Comparison of ENCODE assay signal across 8 cellular contexts in the genomic region with DNA sequence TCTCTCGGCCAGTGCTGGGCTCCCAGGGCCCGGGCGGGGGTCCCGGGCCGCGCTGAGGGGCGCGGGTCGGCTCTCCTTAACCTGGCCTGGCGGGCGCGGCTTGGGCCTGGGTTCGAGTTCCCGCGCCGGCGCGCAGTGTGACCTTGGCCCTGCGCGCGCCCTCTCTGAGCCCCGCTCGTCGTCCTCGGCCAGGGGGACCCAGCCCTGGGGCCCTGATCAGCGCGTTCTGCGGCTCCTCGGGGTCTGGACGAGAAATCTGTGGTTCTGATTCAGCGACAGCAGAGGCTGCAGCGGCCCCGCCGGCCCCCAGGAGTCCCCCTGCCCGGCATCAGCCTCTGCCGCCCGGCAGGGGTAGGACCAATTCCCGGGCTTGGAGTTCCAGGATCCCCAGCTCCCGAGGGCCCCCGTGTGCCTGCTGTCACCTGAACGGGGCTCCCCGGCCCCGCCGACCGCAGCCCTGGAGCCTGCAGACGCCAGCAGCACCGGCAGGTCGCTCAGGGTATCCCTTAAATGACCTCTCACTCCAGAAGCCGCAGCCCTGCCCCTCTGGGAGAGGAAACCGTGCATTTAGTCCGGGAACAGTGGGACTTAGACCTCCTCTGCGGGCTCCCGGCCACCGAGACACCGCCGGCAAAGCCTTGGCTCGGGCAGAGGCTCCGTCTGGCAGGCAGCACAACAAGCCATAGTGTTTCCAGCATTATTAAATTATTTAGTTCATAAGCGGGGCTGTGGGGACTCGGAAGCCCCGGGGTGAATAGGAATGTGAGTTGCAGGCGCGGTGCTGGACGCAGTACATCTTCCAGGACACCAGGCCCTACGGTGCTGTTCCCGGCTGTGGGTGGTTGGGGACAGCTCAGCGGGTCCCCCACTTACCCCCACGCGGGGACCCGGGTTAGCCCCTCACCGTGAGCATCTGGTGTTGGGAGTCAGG. TPM values are rescaled to one million over a fixed set of nuclear protein-coding genes. Genes with fewer than 3 reads are reported as not detected.
DNase-seq lines count a peak whose midpoint lies in the region; ATAC-seq and TF ChIP-seq lines count a peak whose summit lies in the region.

No MANE protein-coding gene starts in this region.

- TF ChIP-seq CTCF in upper lobe of left lung (IDR thresholded peaks at IDR 0.05) = peak in 2 of 6 experiments; percentile 29 to 51

- H3K4me1 ChIP-seq in esophagus (ENCODE audit: control insufficient read depth in 2 of 2, insufficient read depth in 2 of 2, low read length in 1 of 2) = peaks cover 2 to 9% of the 10 kb centered on the region in 2 donors
- peaks cover 15 to 26% of the 10 kb centered on the region in 2 donors for H3K4me1 ChIP-seq in mucosa of rectum (ENCODE audit: control insufficient read depth in 2 of 2, insufficient read depth in 2 of 2, low read length in 2 of 2)
- peaks cover 56 to 79% (median 61%) of the 10 kb centered on the region in 4 donors for H3K4me1 ChIP-seq in upper lobe of left lung

- POLR2A ChIA-PET in activated CD8-positive, alpha-beta T cell treated with anti-CD3 and anti-CD28 coated beads, Interleukin-2, amount 10 ng/mL, durations not matched to agents 7 days and 5 days (lab: Charles Lee) = interaction anchor here (0.8 to 2.8 kb wide), 6 partner anchors 14 to 119 kb away, joined by 3 to 23 read pairs (median 4); no protein-coding TSS in a partner anchor

- TF ChIP-seq EP300 in Ishikawa (IDR thresholded peaks at IDR 0.05; ENCODE audit: borderline replicate concordance) (no peak), upper lobe of left lung (IDR thresholded peaks at IDR 0.05) (no peak)

- peak; percentile 66 for DNase-seq in AG20443 (ENCODE audit: low spot score)
- DNase-seq in activated CD8-positive, alpha-beta T cell treated with anti-CD3 and anti-CD28 coated beads, Interleukin-2, amount 10 ng/mL, durations not matched to agents 7 days and 5 days = peak; percentile 40
- DNase-seq in upper lobe of left lung = peak in 1 of 2 donors; percentile 51
- DNase-seq in Kasumi-1 (lab: John Stamatoyannopoulos, UW) = no peak

- peak overlapping the region; percentile 80 to 89 for H3K4me3 ChIP-seq in esophagus (ENCODE audit: low read depth in 1 of 2, low read length in 2 of 2)
- peak overlapping the region; percentile 74 to 77 for H3K4me3 ChIP-seq in mucosa of rectum (ENCODE audit: low read length in 2 of 2)
- peak overlapping the region; percentile 77 to 98 (median 88) for H3K4me3 ChIP-seq in upper lobe of left lung

- no peaks in the 10 kb centered on the region for H3K27me3 ChIP-seq in esophagus (ENCODE audit: control insufficient read depth in 1 of 2, insufficient read depth in 2 of 2, low read length in 2 of 2)
- no peaks in the 10 kb centered on the region for H3K27me3 ChIP-seq in mucosa of rectum (ENCODE audit: control insufficient read depth in 2 of 2, insufficient read depth in 2 of 2, low read length in 2 of 2)
- no peaks in the 10 kb centered on the region for H3K27me3 ChIP-seq in upper lobe of left lung

- CTCF ChIA-PET in activated CD8-positive, alpha-beta T cell treated with anti-CD3 and anti-CD28 coated beads, Interleukin-2, amount 10 ng/mL, durations not matched to agents 7 days and 5 days (lab: Charles Lee) = interaction anchor here (0.9 to 1.8 kb wide), 6 partner anchors 10 to 306 kb away, joined by 3 to 7 read pairs (median 5); no protein-coding TSS in a partner anchor

- no peaks in the 10 kb centered on the region for H3K9me3 Mint-ChIP-seq in activated CD8-positive, alpha-beta T cell treated with anti-CD3 and anti-CD28 coated beads, Interleukin-2, amount 10 ng/mL, durations not matched to agents 7 days and 5 days (ENCODE audit: insufficient read depth)

- no peaks in the 10 kb centered on the region for H3K36me3 ChIP-seq in esophagus (ENCODE audit: control insufficient read depth in 2 of 2, insufficient read depth in 2 of 2, low read length in 1 of 2)
- H3K36me3 ChIP-seq in mucosa of rectum (ENCODE audit: control insufficient read depth in 2 of 2, insufficient read depth in 2 of 2, low read length in 2 of 2) = no peaks in the 10 kb centered on the region
- H3K36me3 ChIP-seq in upper lobe of left lung = no peaks in the 10 kb centered on the region

- H3K9ac ChIP-seq in mucosa of rectum (ENCODE audit: low read depth in 1 of 2, low read length in 2 of 2) = peak overlapping the region; percentile 57 to 65

- peak overlapping the region; percentile 93 for H3K27ac Mint-ChIP-seq in activated CD8-positive, alpha-beta T cell treated with anti-CD3 and anti-CD28 coated beads, Interleukin-2, amount 10 ng/mL, durations not matched to agents 7 days and 5 days

- 2% methylated on average over 48 to 71 of the region's 71 CpGs for WGBS in esophagus, 2 donors
- WGBS in upper lobe of left lung, 2 donors = 1 to 3% methylated on average over 18 to 40 of the region's 71 CpGs

- TF ChIP-seq POLR2A in upper lobe of left lung (IDR thresholded peaks at IDR 0.05) = peak in 1 of 4 donors; percentile 20

- peak overlapping the region; percentile 78 for H3K4me3 Mint-ChIP-seq in activated CD8-positive, alpha-beta T cell treated with anti-CD3 and anti-CD28 coated beads, Interleukin-2, amount 10 ng/mL, durations not matched to agents 7 days and 5 days

- H3K4me1 Mint-ChIP-seq in activated CD8-positive, alpha-beta T cell treated with anti-CD3 and anti-CD28 coated beads, Interleukin-2, amount 10 ng/mL, durations not matched to agents 7 days and 5 days (ENCODE audit: low read depth) = peaks cover 66% of the 10 kb centered on the region

- H3K9me3 ChIP-seq in esophagus (ENCODE audit: control insufficient read depth in 2 of 2, insufficient read depth in 1 of 2, low read depth in 1 of 2, low read length in 1 of 2) (no peaks in the 10 kb centered on the region), mucosa of rectum (ENCODE audit: control insufficient read depth in 2 of 2, low read length in 2 of 2) (no peaks in the 10 kb centered on the region), upper lobe of left lung (no peaks in the 10 kb centered on the region)

- peaks cover 34% of the 10 kb centered on the region for H3K36me3 Mint-ChIP-seq in activated CD8-positive, alpha-beta T cell treated with anti-CD3 and anti-CD28 coated beads, Interleukin-2, amount 10 ng/mL, durations not matched to agents 7 days and 5 days (ENCODE audit: low read depth)

- peak overlapping the region; percentile 52 to 66 for H3K27ac ChIP-seq in esophagus (ENCODE audit: low read depth in 2 of 2, low read length in 1 of 2)
- H3K27ac ChIP-seq in mucosa of rectum (ENCODE audit: low read depth in 2 of 2, low read length in 2 of 2) = peak overlapping the region; percentile 29 to 63
- H3K27ac ChIP-seq in upper lobe of left lung = peak overlapping the region; percentile 75 to 89 (median 80)

- peak; percentile 2 for ATAC-seq in GM19372 (IDR thresholded peaks at IDR 0.05; ENCODE audit: low read depth, unreplicated experiment)
- ATAC-seq in activated CD8-positive, alpha-beta T cell treated with anti-CD3 and anti-CD28 coated beads, Interleukin-2, amount 10 ng/mL, durations not matched to agents 7 days and 5 days = peak; percentile 24
- peak; percentile 11 to 27 for ATAC-seq in upper lobe of left lung (ENCODE audit: low FRiP score in 2 of 2)

- no peaks in the 10 kb centered on the region for H3K27me3 Mint-ChIP-seq in activated CD8-positive, alpha-beta T cell treated with anti-CD3 and anti-CD28 coated beads, Interleukin-2, amount 10 ng/mL, durations not matched to agents 7 days and 5 days (ENCODE audit: low read depth)

- 0 out of 2 replicates have a peak, but pooled peaks have one; percentile 7 for TF ChIP-seq RAD21 in Ishikawa (IDR thresholded peaks at IDR 0.05; ENCODE audit: low read depth)

TF ChIP-seq in Ishikawa, 13 proteins besides CTCF, POLR2A, EP300 and RAD21:
- TF ChIP-seq NFIC (IDR thresholded peaks at IDR 0.05) = 0 out of 2 replicates have a peak, but pooled peaks have one; percentile 8
- no peak for TF ChIP-seq EGR1 (IDR thresholded peaks at IDR 0.05)
- TF ChIP-seq TAF1 (IDR thresholded peaks at IDR 0.05; ENCODE audit: low read depth) = peak; percentile 26; the same call in 1 of the 2 replicates

RNA-seq across cellular contexts. Expression of a gene that starts 0.6 kb away (rescaled TPM):
- 10 to 100 TPM; 47.9 to 49.0 TPM for total RNA-seq in activated CD8-positive, alpha-beta T cell treated with anti-CD3 and anti-CD28 coated beads, Interleukin-2, amount 10 ng/mL, durations not matched to agents 7 days and 5 days
- 1 to 10 TPM; 6.3 to 6.8 TPM for polyA plus RNA-seq in esophagus
- 10 to 100 TPM; 10.2 to 35.9 (median 27.8) TPM for total RNA-seq in upper lobe of left lung

RNA-seq across cellular contexts. Expression of a gene that starts 49.4 kb away (rescaled TPM):
- 100 to 1,000 TPM; 174 to 184 TPM for total RNA-seq in activated CD8-positive, alpha-beta T cell treated with anti-CD3 and anti-CD28 coated beads, Interleukin-2, amount 10 ng/mL, durations not matched to agents 7 days and 5 days
- 10 to 100 TPM; 54.2 to 85.6 TPM for polyA plus RNA-seq in esophagus
- 100 to 1,000 TPM; 110 to 129 (median 117) TPM for total RNA-seq in upper lobe of left lung

Comparison
In these comparisons a context has a peak if more than half of its experiments do, and no peak if none do; other contexts are left out.
1. DNase-seq: peak in AG20443 (single experiment) and activated CD8-positive, alpha-beta T cell treated with anti-CD3 and anti-CD28 coated beads, Interleukin-2, amount 10 ng/mL, durations not matched to agents 7 days and 5 days (single experiment); none in Kasumi-1 (0 of 2).
2. Peak in every context shown above with its lines, with median percentiles within 50 percentile points of each other: ATAC-seq, H3K27ac ChIP-seq and H3K4me3 ChIP-seq.